8 cellular contexts compared by ENCODE assay signal in genomic region chr9:129460323-129461261, GRCh38.
DNase-seq lines count a peak whose midpoint lies in the region; ATAC-seq and TF ChIP-seq lines count a peak whose summit lies in the region.

No MANE protein-coding gene starts in this region.

- CTCF ChIA-PET in activated CD4-positive, alpha-beta T cell treated with anti-CD3 and anti-CD28 coated beads, Interleukin-2, amount 10 ng/mL, durations not matched to agents 7 days and 5 days (lab: Charles Lee): interaction anchor here (0.7 to 1.8 kb wide), 6 partner anchors 13 to 318 kb away, joined by 3 to 5 read pairs (median 3); no protein-coding TSS in a partner anchor

- H3K27ac Mint-ChIP-seq in activated CD4-positive, alpha-beta T cell treated with anti-CD3 and anti-CD28 coated beads, Interleukin-2, amount 10 ng/mL, durations not matched to agents 7 days and 5 days: peak overlapping the region; percentile 85

- POLR2A ChIA-PET in activated CD4-positive, alpha-beta T cell treated with anti-CD3 and anti-CD28 coated beads, Interleukin-2, amount 10 ng/mL, durations not matched to agents 7 days and 5 days (lab: Charles Lee): interaction anchor here (0.6 to 2.2 kb wide), 3 partner anchors 149 to 329 kb away, joined by 3 to 7 read pairs (median 5); partner anchors contain the start of gene IER5L

- peaks cover 7% of the 10 kb centered on the region for H3K27me3 Mint-ChIP-seq in activated CD4-positive, alpha-beta T cell treated with anti-CD3 and anti-CD28 coated beads, Interleukin-2, amount 10 ng/mL, durations not matched to agents 7 days and 5 days

- H3K27me3 ChIP-seq in colonic mucosa: no peaks in the 10 kb centered on the region

- H3K36me3 ChIP-seq in colonic mucosa: no peaks in the 10 kb centered on the region

- intact Hi-C loops in colonic mucosa (cut with DNase I): no loop called here
- intact Hi-C loops in left colon (cut with DNase I, micrococcal nuclease): no loop called here

- peak overlapping the region; percentile 93 for H3K27ac ChIP-seq in colonic mucosa

- H3K4me3 ChIP-seq in colonic mucosa: peak overlapping the region; percentile 32

- H3K9me3 ChIP-seq in colonic mucosa: no peaks in the 10 kb centered on the region

- TF ChIP-seq CTCF in colonic mucosa (IDR thresholded peaks at IDR 0.05): no peak

- no peaks in the 10 kb centered on the region for H3K36me3 Mint-ChIP-seq in activated CD4-positive, alpha-beta T cell treated with anti-CD3 and anti-CD28 coated beads, Interleukin-2, amount 10 ng/mL, durations not matched to agents 7 days and 5 days (ENCODE audit: low read depth)

- DNase-seq in NCI-H510A treated with DMSO at 0.1 percent for 48 hours (lab: John Stamatoyannopoulos, UW): peak; percentile 91
- peak; percentile 92 for DNase-seq in activated CD4-positive, alpha-beta T cell treated with anti-CD3 and anti-CD28 coated beads, Interleukin-2, amount 10 ng/mL, durations not matched to agents 7 days and 5 days
- peak; percentile 98 for DNase-seq in colonic mucosa
- peak; percentile 96 to 99 for DNase-seq in left colon
- DNase-seq in stimulated activated CD4-positive, alpha-beta T cell treated with anti-CD3 and anti-CD28 coated beads, Interleukin-1b, Interleukin-23, amount 100 ng/mL, for 1 hour (ENCODE audit: low read depth in 2 of 2): peak; percentile 55 to 71

- peaks cover 41% of the 10 kb centered on the region for H3K4me1 Mint-ChIP-seq in activated CD4-positive, alpha-beta T cell treated with anti-CD3 and anti-CD28 coated beads, Interleukin-2, amount 10 ng/mL, durations not matched to agents 7 days and 5 days

- peak overlapping the region; percentile 60 for H3K4me3 Mint-ChIP-seq in activated CD4-positive, alpha-beta T cell treated with anti-CD3 and anti-CD28 coated beads, Interleukin-2, amount 10 ng/mL, durations not matched to agents 7 days and 5 days

- ATAC-seq in GM18861 (IDR thresholded peaks at IDR 0.05; ENCODE audit: unreplicated experiment): peak; percentile 62
- ATAC-seq in HG03342 (IDR thresholded peaks at IDR 0.05; ENCODE audit: unreplicated experiment): peak; percentile 68
- ATAC-seq in left colon: peak; percentile 95
- ATAC-seq in GM19455 (IDR thresholded peaks at IDR 0.05; ENCODE audit: unreplicated experiment): no peak

- H3K9ac ChIP-seq in colonic mucosa (ENCODE audit: low read depth in 2 of 2, low read length in 2 of 2): peak overlapping the region; percentile 84 to 96

- H3K9me3 Mint-ChIP-seq in activated CD4-positive, alpha-beta T cell treated with anti-CD3 and anti-CD28 coated beads, Interleukin-2, amount 10 ng/mL, durations not matched to agents 7 days and 5 days: no peaks in the 10 kb centered on the region

- peaks cover 20% of the 10 kb centered on the region for H3K4me1 ChIP-seq in colonic mucosa
